Comparison of ENCODE assay signal across 14 cellular contexts in genomic region chr19:33412617-33413425, GRCh38.
"Had no signal": no experiment of that assay in that cellular context is flagged by ENCODE, and none has a peak within 500 bp of the region (broad histone marks: within the 10 kb centered on the region; RNA-seq: fewer than 3 reads in every experiment).

No MANE protein-coding gene starts in this region.

- H3K4me1 ChIP-seq: prostate gland had no signal

- H3K4me2 ChIP-seq: smooth muscle cell had no signal

- H3K9me3 ChIP-seq: prostate gland, right lobe of liver had no signal

- DNase-seq: activated B cell treated with CpG ODN at 0.5 μM for 24 hours; activated CD4-positive, alpha-beta memory T cell treated with anti-CD3 and anti-CD28 coated beads for 36 hours; activated CD4-positive, alpha-beta T cell treated with anti-CD3 and anti-CD28 coated beads for 4 hours; activated naive CD4-positive, alpha-beta T cell; activated naive CD8-positive, alpha-beta T cell treated with anti-CD3 and anti-CD28 coated beads for 36 hours; activated T-cell treated with anti-CD3 and anti-CD28 coated beads for 4 hours; amniotic stem cell; dermis blood vessel endothelial cell; effector memory CD4-positive, alpha-beta T cell; stimulated activated CD4-positive, alpha-beta T cell treated with anti-CD3 and anti-CD28 coated beads, Interleukin-4, amount 100 ng/mL, for 1 hour had no signal

- H3K36me3 ChIP-seq: prostate gland had no signal

- H3K4me3 ChIP-seq: prostate gland, right lobe of liver, smooth muscle cell had no signal

- ATAC-seq: activated T-helper 17 cell treated with anti-CD3 and anti-CD28 coated beads, Interleukin-2, amount 50 U/mL, for 72 hours; right lobe of liver had no signal

- H3K27ac ChIP-seq: prostate gland, right lobe of liver had no signal

- H3K27me3 ChIP-seq: right lobe of liver had no signal
